In genomic region chr12:5013206-5013830, GRCh38 we compare ENCODE assay signal across 1 cellular context.
TF ChIP-seq lines count a peak whose summit lies in the region.

No MANE protein-coding gene starts in this region.

TF ChIP-seq in GM12891, 5 proteins besides CTCF, POLR2A, EP300 and RAD21 (continued from another document):
- TF ChIP-seq TAF1 (IDR thresholded peaks at IDR 0.05; ENCODE audit: low read depth, low read length) (no peak), SPI1 (IDR thresholded peaks at IDR 0.05; ENCODE audit: low read depth, low read length) (no peak)
TF ChIP-seq in GM12891: peak in this region for 0.
